Comparison of ENCODE assay signal across 28 cellular contexts in genomic region chr16:65200374-65200773, GRCh38.
"Had no signal": no experiment of that assay in that cellular context is flagged by ENCODE, and none has a peak within 500 bp of the region (broad histone marks: within the 10 kb centered on the region; RNA-seq: fewer than 3 reads in every experiment).

No MANE protein-coding gene starts in this region.

- H3K36me3 ChIP-seq: ascending aorta, breast epithelium, esophagus squamous epithelium, WERI-Rb-1 had no signal

- ATAC-seq: activated CD4-positive, CD25-positive, alpha-beta regulatory T cell treated with anti-CD3 and anti-CD28 coated beads, Interleukin-2, amount 50 U/mL, for 24 hours; activated CD8-positive, alpha-beta memory T cell treated with anti-CD3 and anti-CD28 coated beads, Interleukin-2, amount 10 ng/mL, durations not matched to agents 7 days and 5 days; activated CD8-positive, alpha-beta T cell treated with anti-CD3 and anti-CD28 coated beads for 36 hours; activated naive CD8-positive, alpha-beta T cell treated with anti-CD3 and anti-CD28 coated beads, Interleukin-2, amount 50 U/mL, for 24 hours; T-helper 17 cell had no signal

- FAIRE-seq: frontal cortex had no signal

- H3K27ac ChIP-seq: ascending aorta, breast epithelium, coronary artery, dorsolateral prefrontal cortex, epithelial cell of prostate, esophagus squamous epithelium, WERI-Rb-1 had no signal

- DNase-seq: activated B cell treated with CpG ODN at 0.5 μM for 24 hours; activated CD4-positive, alpha-beta T cell treated with anti-CD3 and anti-CD28 coated beads for 48 hours; activated CD4-positive, alpha-beta T cell treated with anti-CD3 and anti-CD28 coated beads, Interleukin-2, amount 50 U/mL, for 1 hour; activated CD4-positive, alpha-beta T cell treated with anti-CD3 and anti-CD28 coated beads, Interleukin-2, amount 50 U/mL, for 48 hours; activated CD8-positive, alpha-beta memory T cell treated with anti-CD3 and anti-CD28 coated beads, Interleukin-2, amount 10 ng/mL, durations not matched to agents 7 days and 5 days; activated CD8-positive, alpha-beta memory T cell treated with anti-CD3 and anti-CD28 coated beads, Interleukin-2, amount 50 U/mL, for 4 hours; activated CD8-positive, alpha-beta T cell treated with anti-CD3 and anti-CD28 coated beads for 36 hours; activated effector memory CD4-positive, alpha-beta T cell treated with anti-CD3 and anti-CD28 coated beads, Interleukin-2, amount 50 U/mL, for 16 hours; activated naive CD4-positive, alpha-beta T cell treated with anti-CD3 and anti-CD28 coated beads for 36 hours; activated naive CD8-positive, alpha-beta T cell treated with anti-CD3 and anti-CD28 coated beads for 36 hours; activated naive CD8-positive, alpha-beta T cell treated with anti-CD3 and anti-CD28 coated beads, Interleukin-2, amount 50 U/mL, for 24 hours; activated T-cell treated with anti-CD3 and anti-CD28 coated beads, Interleukin-2, amount 50 U/mL, for 1 hour; activated T-cell treated with anti-CD3 and anti-CD28 coated beads, Interleukin-2, amount 50 U/mL, for 48 hours; dorsolateral prefrontal cortex; effector memory CD4-positive, alpha-beta T cell; endodermal cell; esophagus squamous epithelium; head of caudate nucleus; T-helper 1 cell; T-helper 17 cell; T1000; WERI-Rb-1 had no signal

- H3K4me1 ChIP-seq: ascending aorta, breast epithelium, esophagus squamous epithelium had no signal

- H3K27me3 ChIP-seq: ascending aorta, breast epithelium, esophagus squamous epithelium had no signal

- H3K4me3 ChIP-seq: ascending aorta, breast epithelium, coronary artery, dorsolateral prefrontal cortex, esophagus squamous epithelium had no signal

- H3K9me3 ChIP-seq: ascending aorta, breast epithelium, esophagus squamous epithelium had no signal
